8 cellular contexts compared by ENCODE assay signal in the genomic region with DNA sequence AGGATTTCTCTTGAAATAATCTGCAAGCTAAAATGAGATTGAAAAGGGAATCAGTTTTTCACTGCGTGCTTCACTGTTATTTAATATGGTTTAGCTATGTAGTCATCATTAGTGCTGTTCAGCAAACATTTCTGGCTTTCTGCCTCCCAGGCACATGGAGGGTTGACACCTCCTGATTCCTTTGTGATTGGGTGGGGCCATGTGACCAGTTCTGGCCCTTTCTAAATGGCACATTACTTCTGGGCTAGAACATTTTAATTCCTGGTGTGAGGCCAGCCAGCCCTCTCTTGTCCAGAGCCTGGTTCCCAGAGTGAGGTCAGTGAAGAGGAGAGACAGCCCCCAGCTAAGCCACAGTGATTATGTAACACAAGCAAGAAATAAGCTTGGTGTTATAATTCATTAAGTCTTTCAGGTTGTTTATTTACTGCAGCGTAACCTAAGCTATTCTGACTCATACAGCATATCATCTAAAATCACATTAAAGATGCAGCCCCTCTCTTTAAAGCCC. TPM values are rescaled to one million over a fixed set of nuclear protein-coding genes. Genes with fewer than 3 reads are reported as not detected.
DNase-seq lines count a peak whose midpoint lies in the region; ATAC-seq, FAIRE-seq and TF ChIP-seq lines count a peak whose summit lies in the region.

No MANE protein-coding gene starts in this region.

- in situ Hi-C loops in K562 (cut with MboI): no loop called here

- no peaks in the 10 kb centered on the region; the same call in 1 of the 2 replicates for H3K9me3 ChIP-seq in K562 (replicated peaks; ENCODE audit: control insufficient read depth, insufficient read depth, low read depth, low read length)

- H3K27ac ChIP-seq in K562 (ENCODE audit: extremely low read depth, low read depth, low read length): no peak overlapping the region

- no peak for TF ChIP-seq CTCF in K562 (IDR thresholded peaks at IDR 0.05 in 2 of 3, conservative IDR thresholded peaks at IDR 0.05 in 1 of 3; ENCODE audit: insufficient read depth in 2 of 3, low read depth in 1 of 3, low read length in 3 of 3)

- TF ChIP-seq RAD21 in K562 (CRISPR knock-in tag; conservative IDR thresholded peaks at IDR 0.05 in 1 of 2, IDR thresholded peaks at IDR 0.05 in 1 of 2): no peak

- no peak overlapping the region for H2AFZ ChIP-seq in K562 (ENCODE audit: low read depth, low read length)

- peak; percentile 68 for DNase-seq in HTR-8/SVneo (ENCODE audit: insufficient read length, low spot score)
- DNase-seq in K562 (ENCODE audit: extremely low read depth in 1 of 4, low spot score in 3 of 4): no peak
- DNase-seq in inferior parietal cortex (ENCODE audit: extremely low spot score): peak; percentile 59
- peak; percentile 75 for DNase-seq in superior temporal gyrus (ENCODE audit: extremely low spot score)
- DNase-seq in CD1c-positive myeloid dendritic cell (ENCODE audit: extremely low spot score): no peak
- DNase-seq in activated naive CD4-positive, alpha-beta T cell treated with anti-CD3 and anti-CD28 coated beads for 36 hours: no peak
- no peak for DNase-seq in NCI-H510A (lab: John Stamatoyannopoulos, UW)
- DNase-seq in activated gamma-delta T cell treated with Interleukin-2 at 50 U/mL for 16 hours: no peak

- H3K9me1 ChIP-seq in K562 (ENCODE audit: control insufficient read depth, insufficient read depth, low read length): no peaks in the 10 kb centered on the region

- no peaks in the 10 kb centered on the region for H3K79me2 ChIP-seq in K562 (ENCODE audit: control insufficient read depth, insufficient read depth, low read length)

- no peak for TF ChIP-seq POLR2A in K562 (conservative IDR thresholded peaks at IDR 0.05)

- H3K27me3 Mint-ChIP-seq in activated naive CD4-positive, alpha-beta T cell treated with anti-CD3 and anti-CD28 coated beads for 36 hours (ENCODE audit: low read depth): no peaks in the 10 kb centered on the region

- no peak overlapping the region for H3K27ac Mint-ChIP-seq in activated naive CD4-positive, alpha-beta T cell treated with anti-CD3 and anti-CD28 coated beads for 36 hours

- H3K4me1 ChIP-seq in K562 (replicated peaks in 1 of 2; ENCODE audit: control insufficient read depth in 2 of 2, insufficient read depth in 2 of 2, low read length in 2 of 2): peaks cover 0 to 4% of the 10 kb centered on the region in 2 experiments; a peak in 2 of 5 replicates

- H3K4me2 ChIP-seq in K562 (ENCODE audit: insufficient read depth, low read length): no peak overlapping the region

- no peak overlapping the region for H3K4me3 ChIP-seq in K562

- no peaks in the 10 kb centered on the region for H3K36me3 ChIP-seq in K562 (ENCODE audit: control insufficient read depth, insufficient read depth, low read length)

- no peaks in the 10 kb centered on the region for H3K9me3 Mint-ChIP-seq in activated naive CD4-positive, alpha-beta T cell treated with anti-CD3 and anti-CD28 coated beads for 36 hours

- no peak for FAIRE-seq in HTR-8/SVneo (lab: Jason Lieb, UNC)
- no peak for FAIRE-seq in K562 (lab: Jason Lieb, UNC)

- no peak for TF ChIP-seq EP300 in K562 (IDR thresholded peaks at IDR 0.05; ENCODE audit: low read length)

- CTCF ChIA-PET in K562 (lab: Yijun Ruan, JAX; ENCODE audit: low intra/inter-chr PET ratio): no interaction called here
- CTCF ChIA-PET in activated naive CD4-positive, alpha-beta T cell treated with anti-CD3 and anti-CD28 coated beads for 36 hours (lab: Charles Lee): interaction anchor here (0.7 to 1.1 kb wide), 3 partner anchors 14 to 231 kb away, joined by 3 read pairs; no protein-coding TSS in a partner anchor

- no TSS peak for BruUV-seq in K562 (replicated peaks; lab: Mats Ljungman, UMichigan)

- H3K4me1 Mint-ChIP-seq in activated naive CD4-positive, alpha-beta T cell treated with anti-CD3 and anti-CD28 coated beads for 36 hours (ENCODE audit: low read depth): peaks cover 3% of the 10 kb centered on the region

- POLR2A ChIA-PET in K562 (lab: Yijun Ruan, JAX): interaction anchor here (0.6 to 2.0 kb wide), 3 partner anchors 9 to 102 kb away, joined by 3 to 7 read pairs (median 5); a partner anchor contains a TSS

- ATAC-seq in K562: no peak; the same call in 1 of the 3 replicates

- H3K36me3 Mint-ChIP-seq in activated naive CD4-positive, alpha-beta T cell treated with anti-CD3 and anti-CD28 coated beads for 36 hours (ENCODE audit: low read depth): no peaks in the 10 kb centered on the region

- intact Hi-C loops in K562 (cut with micrococcal nuclease): no loop called here
- intact Hi-C loops in activated naive CD4-positive, alpha-beta T cell treated with anti-CD3 and anti-CD28 coated beads for 36 hours (cut with micrococcal nuclease): no loop called here

- H3K4me3 Mint-ChIP-seq in activated naive CD4-positive, alpha-beta T cell treated with anti-CD3 and anti-CD28 coated beads for 36 hours: no peak overlapping the region

- peaks cover 2% of the 10 kb centered on the region; the same call in 1 of the 2 replicates for H4K20me1 ChIP-seq in K562 (replicated peaks; ENCODE audit: control insufficient read depth, insufficient read depth, low read length)

- peaks cover 2 to 19% of the 10 kb centered on the region in 2 experiments; a peak in 2 of 5 replicates for H3K27me3 ChIP-seq in K562 (ENCODE audit: control insufficient read depth in 2 of 2, insufficient read depth in 2 of 2, low read length in 2 of 2)

- no peak overlapping the region for H3K9ac ChIP-seq in K562 (ENCODE audit: insufficient read depth in 1 of 2, low read depth in 2 of 2, low read length in 2 of 2)

- WGBS in K562 (ENCODE audit: insufficient coverage, low coverage, missing lambda C conversion rate): 6% methylated on average over 2 of the region's 2 CpGs

RNA-seq across cellular contexts. Expression of a gene that starts 17.4 kb away (rescaled TPM):
- total RNA-seq in K562 (2011; cell fraction: chromatin; rRNA removed; ENCODE audit: low replicate concordance): not detected in 2 replicates
- 0.26 TPM in 1 of 2 replicates, not detected in the other for total RNA-seq in K562 (2011; cell fraction: nucleolus; rRNA removed)
- total RNA-seq in K562 (2011; cell fraction: nucleoplasm; rRNA removed): not detected in 2 replicates
- total RNA-seq in K562 (2014; rRNA removed): 0.12 TPM in 1 of 2 replicates, not detected in the other
- not detected in 2 replicates for total RNA-seq in K562 (2014; rRNA removed; fragmentation: Illumina TruSeq; extraction: Trizol)
- total RNA-seq in K562 (2015; rRNA removed; fragmentation: Illumina TruSeq; extraction: Trizol): not detected in 2 replicates
- total RNA-seq in K562 (2021): 0.04 TPM in 2 replicates
- polyA plus RNA-seq in K562 (2011; rRNA removed): 0.07 TPM in 1 of 2 replicates, not detected in the other
- polyA plus RNA-seq in K562 (2011; cell fraction: cytosol; rRNA removed): 0.16 TPM in 1 of 2 replicates, not detected in the other
- not detected in 2 replicates for polyA plus RNA-seq in K562 (2011; cell fraction: nucleus; rRNA removed)
- 0.08 TPM in 1 of 2 replicates, not detected in the other for polyA plus RNA-seq in K562 (2012)
- polyA plus RNA-seq in K562 (2014; fragmentation: Illumina TruSeq; extraction: Trizol): not detected in 2 replicates
- not detected for polyA plus RNA-seq in K562 (2014; fragmentation: Nextera tagmentation; extraction: Ambion mirVana)
- polyA plus RNA-seq in K562 (2014; rRNA removed): not detected in 2 replicates
- polyA minus RNA-seq in K562 (2011; rRNA and poly(A)+ RNA removed): not detected in 2 replicates
- not detected in 2 replicates for polyA minus RNA-seq in K562 (2011; cell fraction: cytosol; rRNA and poly(A)+ RNA removed)
- not detected in 2 replicates for polyA minus RNA-seq in K562 (2011; cell fraction: nucleus; rRNA and poly(A)+ RNA removed)
- not detected for total RNA-seq in activated naive CD4-positive, alpha-beta T cell treated with anti-CD3 and anti-CD28 coated beads for 36 hours

RNA-seq across cellular contexts. Expression of a gene that starts 30.5 kb away (rescaled TPM):
- 0.19 TPM in 1 of 2 replicates, not detected in the other for total RNA-seq in K562 (2011; cell fraction: chromatin; rRNA removed; ENCODE audit: low replicate concordance)
- total RNA-seq in K562 (2011; cell fraction: nucleolus; rRNA removed): 0.17 TPM in 1 of 2 replicates, not detected in the other
- total RNA-seq in K562 (2011; cell fraction: nucleoplasm; rRNA removed): 0.07 TPM in 1 of 2 replicates, not detected in the other
- 0.18 TPM in 1 of 2 replicates, not detected in the other for total RNA-seq in K562 (2014; rRNA removed)
- total RNA-seq in K562 (2014; rRNA removed; fragmentation: Illumina TruSeq; extraction: Trizol): not detected in 2 replicates
- total RNA-seq in K562 (2015; rRNA removed; fragmentation: Illumina TruSeq; extraction: Trizol): 0.04 TPM in 2 replicates
- total RNA-seq in K562 (2021): 0.13 TPM in 1 of 2 replicates, not detected in the other
- polyA plus RNA-seq in K562 (2011; rRNA removed): not detected in 2 replicates
- polyA plus RNA-seq in K562 (2011; cell fraction: cytosol; rRNA removed): not detected in 2 replicates
- 0.11 TPM in 2 replicates for polyA plus RNA-seq in K562 (2011; cell fraction: nucleus; rRNA removed)
- polyA plus RNA-seq in K562 (2012): 0.05 and 0.24 TPM in 2 replicates
- 0.10 TPM in 1 of 2 replicates, not detected in the other for polyA plus RNA-seq in K562 (2014; fragmentation: Illumina TruSeq; extraction: Trizol)
- polyA plus RNA-seq in K562 (2014; fragmentation: Nextera tagmentation; extraction: Ambion mirVana): not detected
- polyA plus RNA-seq in K562 (2014; rRNA removed): 0.01 and 0.28 TPM in 2 replicates
- not detected in 2 replicates for polyA minus RNA-seq in K562 (2011; rRNA and poly(A)+ RNA removed)
- polyA minus RNA-seq in K562 (2011; cell fraction: cytosol; rRNA and poly(A)+ RNA removed): not detected in 2 replicates
- polyA minus RNA-seq in K562 (2011; cell fraction: nucleus; rRNA and poly(A)+ RNA removed): 0.22 TPM in 1 of 2 replicates, not detected in the other
- not detected for total RNA-seq in activated naive CD4-positive, alpha-beta T cell treated with anti-CD3 and anti-CD28 coated beads for 36 hours

RNA-seq across cellular contexts. Expression of a gene that starts 37.4 kb away (rescaled TPM):
- total RNA-seq in K562 (2011; cell fraction: chromatin; rRNA removed; ENCODE audit: low replicate concordance): 85.2 and 176 TPM in 2 replicates
- total RNA-seq in K562 (2011; cell fraction: nucleolus; rRNA removed): 76.1 and 89.9 TPM in 2 replicates
- total RNA-seq in K562 (2011; cell fraction: nucleoplasm; rRNA removed): 70.8 and 76.0 TPM in 2 replicates
- total RNA-seq in K562 (2014; rRNA removed) (75.9 and 93.5 TPM in 2 replicates), K562 (2014; rRNA removed; fragmentation: Illumina TruSeq; extraction: Trizol) (49.7 and 61.8 TPM in 2 replicates), K562 (2015; rRNA removed; fragmentation: Illumina TruSeq; extraction: Trizol) (61.7 and 65.3 TPM in 2 replicates), K562 (2021) (122 and 134 TPM in 2 replicates)
- polyA plus RNA-seq in K562 (2011; rRNA removed) (20.7 and 23.9 TPM in 2 replicates), K562 (2014; fragmentation: Illumina TruSeq; extraction: Trizol) (98.6 and 113 TPM in 2 replicates), K562 (2014; fragmentation: Nextera tagmentation; extraction: Ambion mirVana) (10 to 100 TPM in 1 of 2 experiments, 1 to 10 TPM in 1; 9.8 to 17.3 TPM), K562 (2014; rRNA removed) (53.9 and 64.1 TPM in 2 replicates)
- 20.8 and 26.5 TPM in 2 replicates for polyA plus RNA-seq in K562 (2011; cell fraction: cytosol; rRNA removed)
- polyA plus RNA-seq in K562 (2011; cell fraction: nucleus; rRNA removed): 58.2 and 91.5 TPM in 2 replicates
- polyA plus RNA-seq in K562 (2012): 49.5 and 79.5 TPM in 2 replicates
- 20.0 and 23.5 TPM in 2 replicates for polyA minus RNA-seq in K562 (2011; rRNA and poly(A)+ RNA removed)
- polyA minus RNA-seq in K562 (2011; cell fraction: cytosol; rRNA and poly(A)+ RNA removed): 44.1 and 48.4 TPM in 2 replicates
- polyA minus RNA-seq in K562 (2011; cell fraction: nucleus; rRNA and poly(A)+ RNA removed): 32.2 and 34.8 TPM in 2 replicates
- total RNA-seq in activated naive CD4-positive, alpha-beta T cell treated with anti-CD3 and anti-CD28 coated beads for 36 hours: 100 to 1,000 TPM; 114 to 115 TPM

Comparison
In these comparisons a context has a peak if more than half of its experiments do, and no peak if none do; other contexts are left out.
1. DNase-seq: peak in HTR-8/SVneo (single experiment), inferior parietal cortex (single experiment) and superior temporal gyrus (single experiment); none in K562 (0 of 4), CD1c-positive myeloid dendritic cell (single experiment), activated naive CD4-positive, alpha-beta T cell treated with anti-CD3 and anti-CD28 coated beads for 36 hours (single experiment), NCI-H510A (single experiment) and activated gamma-delta T cell treated with Interleukin-2 at 50 U/mL for 16 hours (single experiment).